ENCODE assay signal across 20 cellular contexts in the genomic region with DNA sequence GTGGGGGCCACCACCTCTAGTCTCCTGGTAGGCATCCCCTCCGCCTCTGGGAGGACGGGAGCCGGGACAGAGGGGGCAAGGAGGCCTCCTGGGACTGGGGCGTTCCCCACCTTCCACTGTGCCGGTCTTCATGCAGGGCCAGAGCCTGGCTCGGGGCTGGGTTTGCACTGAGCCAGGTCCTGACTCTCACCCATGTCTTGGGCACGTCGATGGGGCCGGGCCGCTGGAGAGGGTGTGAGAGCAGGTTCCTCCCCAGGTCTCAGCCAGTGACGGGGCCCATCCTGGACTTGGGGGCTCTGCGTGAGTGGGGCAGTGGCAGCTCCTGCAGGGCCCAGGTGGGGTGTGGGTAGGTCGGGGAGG. TPM values are rescaled to one million over a fixed set of nuclear protein-coding genes. Genes with fewer than 3 reads are reported as not detected.
DNase-seq lines count a peak whose midpoint lies in the region; ATAC-seq, FAIRE-seq and TF ChIP-seq lines count a peak whose summit lies in the region.
"Had no signal": no experiment of that assay in that cellular context is flagged by ENCODE, and none has a peak within 500 bp of the region (broad histone marks: within the 10 kb centered on the region; RNA-seq: fewer than 3 reads in every experiment).

No MANE protein-coding gene starts in this region.

- no peak for TF ChIP-seq CTCF in H1 (IDR thresholded peaks at IDR 0.05; ENCODE audit: control extremely low read depth in 1 of 3, insufficient read depth in 1 of 3, low read depth in 1 of 3, low read length in 3 of 3)

- H3K9ac ChIP-seq in H1 (replicated peaks in 1 of 4; ENCODE audit: extremely low read depth in 1 of 4, low read depth in 3 of 4, low read length in 3 of 4) = no peak overlapping the region

- no peak overlapping the region for H2AK5ac ChIP-seq in H1 (ENCODE audit: low read depth, low read length)

- 0 out of 2 replicates have a peak overlapping the region, but pooled peaks have one; percentile 27 for H2BK12ac ChIP-seq in H1 (ENCODE audit: low read depth, low read length)

- peak overlapping the region; percentile 93 for H4K91ac ChIP-seq in H1 (replicated peaks; ENCODE audit: insufficient read length, low read length)

- peaks cover 14% of the 10 kb centered on the region for H3K79me1 ChIP-seq in H1 (ENCODE audit: low read depth, low read length)

- H3K4me1 ChIP-seq in right cardiac atrium (ENCODE audit: control insufficient read depth, insufficient read depth, low read length) = peaks cover 6% of the 10 kb centered on the region
- H3K4me1 ChIP-seq in H1 (replicated peaks in 1 of 4; ENCODE audit: control insufficient read depth in 3 of 4, insufficient read depth in 4 of 4, low read length in 3 of 4) = peaks cover 13 to 47% (median 22%) of the 10 kb centered on the region in 4 experiments

- H3K56ac ChIP-seq in H1 (replicated peaks; ENCODE audit: insufficient read length, low read depth, low read length) = no peak overlapping the region

- no peak for TF ChIP-seq EP300 in H1 (IDR thresholded peaks at IDR 0.05; ENCODE audit: borderline replicate concordance in 1 of 2, low read depth in 2 of 2, low read length in 2 of 2)

- no peak overlapping the region for H3K4ac ChIP-seq in H1 (replicated peaks; ENCODE audit: insufficient read length, low read depth, low read length)

- no peaks in the 10 kb centered on the region; the same call in 1 of the 2 replicates for H3K23me2 ChIP-seq in H1 (ENCODE audit: low read depth, low read length)

- whole genome bisulfite sequencing in right cardiac atrium = 95% methylated on average over 13 of the region's 13 CpGs
- 94% methylated on average over 11 of the region's 13 CpGs; no CpG with 5 or more reads in 1 of the 2 experiments for WGBS in H1 (ENCODE audit: extremely low coverage in 1 of 2, insufficient coverage in 1 of 2, insufficient read length in 1 of 2, insufficient replicate concordance in 2 of 2, low coverage in 1 of 2, low lambda C conversion rate in 2 of 2, missing lambda C conversion rate in 1 of 2), 2 experiments

- peaks cover 0 to 79% of the 10 kb centered on the region in 2 experiments; a peak in 2 of 4 replicates for H3K79me2 ChIP-seq in H1 (ENCODE audit: control insufficient read depth in 1 of 2, insufficient read depth in 2 of 2, low read length in 2 of 2)

- no peak overlapping the region for H3K14ac ChIP-seq in H1 (ENCODE audit: insufficient read length)

- H3K9me3 ChIP-seq in right cardiac atrium (ENCODE audit: control insufficient read depth, low read length) (no peaks in the 10 kb centered on the region), H1 (ENCODE audit: insufficient read depth in 2 of 2, low read depth in 1 of 2, low read length in 1 of 2) (no peaks in the 10 kb centered on the region)

- intact Hi-C loops in right cardiac atrium (cut with DNase I) (no loop called here), cardiac septum (cut with DNase I) (no loop called here), posterior vena cava (cut with DNase I) (no loop called here)

- 0 out of 2 replicates have a peak overlapping the region, but pooled peaks have one; percentile 32 for H2BK20ac ChIP-seq in H1 (ENCODE audit: low read length)

- H2BK120ac ChIP-seq in H1 (replicated peaks; ENCODE audit: low read depth, low read length) = no peak overlapping the region

- DNase-seq in right cardiac atrium (peak in 2 of 3 donors; percentile 13 to 61), cardiac septum (ENCODE audit: low spot score) (no peak), H1 (ENCODE audit: low read depth in 1 of 2, low spot score in 2 of 2) (no peak), posterior vena cava (ENCODE audit: low spot score) (peak; percentile 51)
- DNase-seq: C1 segment of cervical spinal cord, DND-41, GOT3, Kasumi-1, MM.1S, NCI-H1092 treated with DMSO at 0.1 percent for 48 hours, NCI-H1694, NCI-H2227 treated with DMSO at 0.1 percent for 48 hours, NCI-H524, SIG-M5 had no signal

- CTCF ChIA-PET in H1 (lab: Charles Lee; ENCODE audit: partially characterized antibody) = interaction anchor here (0.6 kb wide), 1 partner anchor 137 kb away, joined by 3 read pairs; no protein-coding TSS in a partner anchor

- H3K27me3 ChIP-seq in right cardiac atrium (ENCODE audit: control insufficient read depth, insufficient read depth) = no peaks in the 10 kb centered on the region
- no peaks in the 10 kb centered on the region for H3K27me3 ChIP-seq in H1 (replicated peaks in 1 of 4; ENCODE audit: control insufficient read depth in 3 of 4, extremely low read depth in 1 of 4, insufficient read depth in 3 of 4, low read length in 3 of 4)

- H4K20me1 ChIP-seq in H1 (replicated peaks in 1 of 2; ENCODE audit: control insufficient read depth in 1 of 2, insufficient read depth in 2 of 2, low read length in 2 of 2) = peaks cover 0 to 2% of the 10 kb centered on the region in 2 experiments

- no peak overlapping the region for H4K8ac ChIP-seq in H1 (ENCODE audit: extremely low read depth, insufficient read depth, low read length)

- no peak for FAIRE-seq in H1 (lab: Jason Lieb, UNC)
- FAIRE-seq: G401.6, GM12878, GM18507 had no signal

- H2BK15ac ChIP-seq in H1 (ENCODE audit: low read length) = no peak overlapping the region

- no peak overlapping the region for H3K23ac ChIP-seq in H1 (ENCODE audit: insufficient read length)

- H3K27ac ChIP-seq in right cardiac atrium (ENCODE audit: low read length) = no peak overlapping the region
- H3K27ac ChIP-seq in H1 (ENCODE audit: low read depth, low read length) = no peak overlapping the region

- no peak for ATAC-seq in right cardiac atrium
- no peak for ATAC-seq in HG02763 (IDR thresholded peaks at IDR 0.05; ENCODE audit: unreplicated experiment)
- ATAC-seq in GM21381 (IDR thresholded peaks at IDR 0.05; ENCODE audit: unreplicated experiment) = no peak
- no peak for ATAC-seq in HG03039 (IDR thresholded peaks at IDR 0.05; ENCODE audit: unreplicated experiment)
- ATAC-seq: GM12878 had no signal

- no peak overlapping the region for H3K18ac ChIP-seq in H1 (ENCODE audit: extremely low read depth, low read length)

- TF ChIP-seq POLR2A in H1 (IDR thresholded peaks at IDR 0.05; ENCODE audit: control extremely low read depth in 1 of 2, low read depth in 2 of 2, low read length in 2 of 2) = no peak

- TF ChIP-seq RAD21 in H1 (IDR thresholded peaks at IDR 0.05 in 1 of 2, conservative IDR thresholded peaks at IDR 0.05 in 1 of 2; ENCODE audit: low read depth in 2 of 2, low read length in 2 of 2) = no peak

- H2BK5ac ChIP-seq in H1 (ENCODE audit: low read depth, low read length) = no peak overlapping the region

- POLR2A ChIA-PET in H1 (lab: Charles Lee; ENCODE audit: partially characterized antibody) = interaction anchor here (1.0 to 1.1 kb wide), 3 partner anchors 9 to 13 kb away, joined by 3 read pairs; no protein-coding TSS in a partner anchor

- H3K4me3 ChIP-seq in right cardiac atrium (ENCODE audit: low read length) (no peak overlapping the region), H1 (ENCODE audit: extremely low read depth in 1 of 4, insufficient read depth in 2 of 4, low read depth in 3 of 4, low read length in 4 of 4) (no peak overlapping the region)
- H3K4me3 ChIP-seq: GM12878 had no signal

- no peak overlapping the region for H3K4me2 ChIP-seq in H1 (ENCODE audit: insufficient read depth in 1 of 2, low read depth in 2 of 2, low read length in 2 of 2)

- no peaks in the 10 kb centered on the region for H3K36me3 ChIP-seq in H1 (ENCODE audit: control insufficient read depth in 2 of 4, insufficient read depth in 4 of 4, low read length in 3 of 4)

- no peak overlapping the region for H2AFZ ChIP-seq in H1 (ENCODE audit: low read length)

- no peak overlapping the region for H4K5ac ChIP-seq in H1 (ENCODE audit: insufficient read length, low read depth, low read length)

TF ChIP-seq in H1, 55 proteins besides CTCF, POLR2A, EP300 and RAD21 (continues in another document):
- no peak for TF ChIP-seq ASH2L (IDR thresholded peaks at IDR 0.05; ENCODE audit: low read length)
- no peak for TF ChIP-seq KDM5A (IDR thresholded peaks at IDR 0.05; ENCODE audit: low read length)
- TF ChIP-seq CREB1 (IDR thresholded peaks at IDR 0.05) = no peak
- TF ChIP-seq SP1 (IDR thresholded peaks at IDR 0.05; ENCODE audit: low read depth, low read length) = no peak
- TF ChIP-seq RXRA (IDR thresholded peaks at IDR 0.05; ENCODE audit: insufficient read depth, low read depth, low read length) = no peak
- no peak for TF ChIP-seq TBP (IDR thresholded peaks at IDR 0.05; ENCODE audit: low read depth, low read length)

RNA-seq across cellular contexts. Expression of gene ATP11A, which starts 26.6 kb away (rescaled TPM):
- total RNA-seq in right cardiac atrium (100 to 1,000 TPM in 1 of 4 donors, 10 to 100 TPM in 3; 53.7 to 100 (median 87.8) TPM), cardiac septum (96.5 TPM), posterior vena cava (10 to 100 TPM; 52.4 to 55.5 TPM)
- polyA plus RNA-seq in right cardiac atrium (19.5 TPM), H1 (2011; rRNA removed) (28.8 and 30.7 TPM in 2 replicates)
- total RNA-seq in H1 (2021; fragmentation: NEBNext Ultra II Directional; extraction: Animal tissue kit (Norgen Biotek cat#: 25700)) = 72.9 and 78.5 TPM in 2 replicates
- polyA plus RNA-seq in H1 (2011; cell fraction: cytosol; rRNA removed) = 14.9 TPM
- 83.2 TPM for polyA plus RNA-seq in H1 (2011; cell fraction: nucleus; rRNA removed)
- polyA plus RNA-seq in H1 (2012, experiment 1 of 2) = 31.1 to 42.5 TPM (median 35.7 TPM) in 4 replicates
- polyA plus RNA-seq in H1 (2012, experiment 2 of 2) = 4.6 TPM
- 30.6 TPM for polyA plus RNA-seq in H1 (2013, experiment 1 of 2)
- 28.1 TPM for polyA plus RNA-seq in H1 (2013, experiment 2 of 2)
- 35.6 and 46.4 TPM in 2 replicates for polyA minus RNA-seq in H1 (2011; rRNA and poly(A)+ RNA removed)
- 49.0 TPM for polyA minus RNA-seq in H1 (2011; cell fraction: cytosol; rRNA and poly(A)+ RNA removed)
- polyA minus RNA-seq in H1 (2011; cell fraction: nucleus; rRNA and poly(A)+ RNA removed) = 68.1 TPM

Comparison
In these comparisons a context has a peak if more than half of its experiments do, and no peak if none do; other contexts are left out.
1. DNase-seq: peak in right cardiac atrium (2 of 3) and posterior vena cava (single experiment); none in cardiac septum (single experiment) and H1 (0 of 2).